24 cellular contexts compared by ENCODE assay signal in genomic region chr1:52352690-52353089, GRCh38. TPM values are rescaled to one million over a fixed set of nuclear protein-coding genes. Genes with fewer than 3 reads are reported as not detected.
DNase-seq lines count a peak whose midpoint lies in the region; ATAC-seq, FAIRE-seq and TF ChIP-seq lines count a peak whose summit lies in the region.
"Had no signal": no experiment of that assay in that cellular context is flagged by ENCODE, and none has a peak within 500 bp of the region (broad histone marks: within the 10 kb centered on the region; RNA-seq: fewer than 3 reads in every experiment).

No MANE protein-coding gene starts in this region.

- H3K27me3 ChIP-seq in GM12878 (replicated peaks in 1 of 2; ENCODE audit: control insufficient read depth in 2 of 2, insufficient read depth in 2 of 2, low read length in 1 of 2) (no peaks in the 10 kb centered on the region), tibial nerve (no peaks in the 10 kb centered on the region), colonic mucosa (no peaks in the 10 kb centered on the region)
- H3K27me3 ChIP-seq: tibial artery had no signal

- no peak for FAIRE-seq in GM12878 (lab: Jason Lieb, UNC)
- FAIRE-seq: GM18507 had no signal

- no peak overlapping the region for H2AFZ ChIP-seq in GM12878 (ENCODE audit: control insufficient read depth, low read depth, low read length)

- no peaks in the 10 kb centered on the region for H3K27me3 Mint-ChIP-seq in activated T-cell treated with anti-CD3 and anti-CD28 coated beads, Interleukin-2, amount 50 U/mL, for 72 hours (ENCODE audit: low read depth)
- no peaks in the 10 kb centered on the region for H3K27me3 Mint-ChIP-seq in nephron progenitor cell (ENCODE audit: low read depth, poor library complexity)
- H3K27me3 Mint-ChIP-seq: dendritic cell treated with granulocyte-macrophage colony-stimulating factor and Interleukin-4, amounts not matched to agents 40 ng/mL and 50 ng/mL, for 4 days had no signal

- no peak overlapping the region for H3K4me3 Mint-ChIP-seq in activated T-cell treated with anti-CD3 and anti-CD28 coated beads, Interleukin-2, amount 50 U/mL, for 72 hours
- H3K4me3 Mint-ChIP-seq in nephron progenitor cell: no peak overlapping the region
- H3K4me3 Mint-ChIP-seq: activated naive CD4-positive, alpha-beta T cell treated with anti-CD3 and anti-CD28 coated beads for 36 hours; dendritic cell treated with granulocyte-macrophage colony-stimulating factor and Interleukin-4, amounts not matched to agents 40 ng/mL and 50 ng/mL, for 4 days had no signal

- TF ChIP-seq RAD21 in GM12878 (IDR thresholded peaks at IDR 0.05; ENCODE audit: insufficient read depth, low read depth, low read length): no peak

- no peaks in the 10 kb centered on the region for H3K9me3 ChIP-seq in GM12878 (replicated peaks; ENCODE audit: control insufficient read depth, insufficient read depth, low read length)
- no peaks in the 10 kb centered on the region for H3K9me3 ChIP-seq in tibial nerve
- no peaks in the 10 kb centered on the region for H3K9me3 ChIP-seq in colonic mucosa
- H3K9me3 ChIP-seq: mucosa of descending colon, tibial artery had no signal

- no peaks in the 10 kb centered on the region for H3K9me3 Mint-ChIP-seq in activated T-cell treated with anti-CD3 and anti-CD28 coated beads, Interleukin-2, amount 50 U/mL, for 72 hours
- no peaks in the 10 kb centered on the region for H3K9me3 Mint-ChIP-seq in nephron progenitor cell
- H3K9me3 Mint-ChIP-seq: activated naive CD4-positive, alpha-beta T cell treated with anti-CD3 and anti-CD28 coated beads for 36 hours; dendritic cell treated with granulocyte-macrophage colony-stimulating factor and Interleukin-4, amounts not matched to agents 40 ng/mL and 50 ng/mL, for 4 days had no signal

- no peaks in the 10 kb centered on the region for H4K20me1 ChIP-seq in GM12878 (ENCODE audit: control insufficient read depth, insufficient read depth)

- TF ChIP-seq CTCF in GM12878 (IDR thresholded peaks at IDR 0.05 in 2 of 3, conservative IDR thresholded peaks at IDR 0.05 in 1 of 3; ENCODE audit: control insufficient read depth in 2 of 3, extremely low read depth in 1 of 3, insufficient read depth in 1 of 3, low read depth in 3 of 3, low read length in 3 of 3): no peak
- no peak for TF ChIP-seq CTCF in nephron progenitor cell (IDR thresholded peaks at IDR 0.05)
- TF ChIP-seq CTCF in tibial nerve (IDR thresholded peaks at IDR 0.05): no peak
- TF ChIP-seq CTCF in colonic mucosa (IDR thresholded peaks at IDR 0.05): no peak

- BruUV-seq in GM12878 (replicated peaks; lab: Mats Ljungman, UMichigan): no TSS peak

- TF ChIP-seq POLR2A in GM12878 (IDR thresholded peaks at IDR 0.05; ENCODE audit: low read depth, low read length) (peak; percentile 43), tibial nerve (IDR thresholded peaks at IDR 0.05) (no peak)

- H3K27ac ChIP-seq in GM12878 (ENCODE audit: control insufficient read depth, insufficient read depth) (no peak overlapping the region), tibial nerve (peak overlapping the region; percentile 64 to 90 (median 84)), colonic mucosa (no peak overlapping the region)
- H3K27ac ChIP-seq: tibial artery had no signal

- POLR2A ChIA-PET in GM12878 (lab: Charles Lee): no interaction called here

- H3K36me3 ChIP-seq in GM12878 (ENCODE audit: control insufficient read depth in 2 of 2, insufficient read depth in 2 of 2, low read length in 1 of 2) (peaks cover 24 to 34% of the 10 kb centered on the region in 2 experiments), tibial nerve (peaks cover 6 to 60% (median 27%) of the 10 kb centered on the region in 3 donors), colonic mucosa (peaks cover 35% of the 10 kb centered on the region)

- no peak for TF ChIP-seq EP300 in GM12878 (IDR thresholded peaks at IDR 0.05; ENCODE audit: borderline replicate concordance in 1 of 2, control insufficient read depth in 1 of 2, low read depth in 2 of 2, low read length in 2 of 2)
- TF ChIP-seq EP300 in tibial nerve (IDR thresholded peaks at IDR 0.05): no peak

- H3K4me3 ChIP-seq in GM12878 (no peak overlapping the region), tibial nerve (no peak overlapping the region), colonic mucosa (no peak overlapping the region)
- H3K4me3 ChIP-seq: mucosa of descending colon, tibial artery had no signal

- H3K4me2 ChIP-seq in GM12878 (ENCODE audit: control insufficient read depth, insufficient read depth): no peak overlapping the region

- peaks cover 7 to 17% of the 10 kb centered on the region in 2 donors for H3K36me3 Mint-ChIP-seq in activated T-cell treated with anti-CD3 and anti-CD28 coated beads, Interleukin-2, amount 50 U/mL, for 72 hours (ENCODE audit: insufficient read depth in 2 of 2)
- peaks cover 55% of the 10 kb centered on the region for H3K36me3 Mint-ChIP-seq in nephron progenitor cell (ENCODE audit: low read depth)

- DNase-seq in activated T-cell treated with anti-CD3 and anti-CD28 coated beads, Interleukin-2, amount 50 U/mL, for 72 hours: no peak
- no peak for DNase-seq in activated T-cell treated with anti-CD3 and anti-CD28 coated beads, Interleukin-2, amount 50 U/mL, for 48 hours
- DNase-seq in GM12878 (ENCODE audit: low read depth, low spot score) (no peak), nephron progenitor cell (no peak), tibial nerve (ENCODE audit: low spot score in 2 of 2) (no peak), NCI-H345 treated with DMSO at 0.1 percent for 48 hours (lab: John Stamatoyannopoulos, UW; ENCODE audit: unreplicated experiment) (no peak), colonic mucosa (no peak)
- DNase-seq: activated naive CD4-positive, alpha-beta T cell treated with anti-CD3 and anti-CD28 coated beads for 36 hours; activated T-cell treated with anti-CD3 and anti-CD28 coated beads, Interleukin-2, amount 50 U/mL, for 1 hour; AML-193; amygdala; GDM1; H7; islet precursor cell; left ventricle myocardium superior; mucosa of descending colon; NCI-H524 treated with DMSO at 0.1 percent for 48 hours; stimulated activated CD4-positive, alpha-beta T cell treated with anti-CD3 and anti-CD28 coated beads, Interleukin-2, amount 100 ng/mL, for 48 hours; stimulated activated naive CD4-positive, alpha-beta T cell; tibial artery had no signal

- H3K27ac Mint-ChIP-seq in activated T-cell treated with anti-CD3 and anti-CD28 coated beads, Interleukin-2, amount 50 U/mL, for 72 hours: peak overlapping the region; percentile 51
- H3K27ac Mint-ChIP-seq in nephron progenitor cell: peak overlapping the region; percentile 43
- H3K27ac Mint-ChIP-seq: activated naive CD4-positive, alpha-beta T cell treated with anti-CD3 and anti-CD28 coated beads for 36 hours; dendritic cell treated with granulocyte-macrophage colony-stimulating factor and Interleukin-4, amounts not matched to agents 40 ng/mL and 50 ng/mL, for 4 days had no signal

- intact Hi-C loops in GM12878 (cut with micrococcal nuclease; ENCODE audit: unreplicated experiment): no loop called here
- intact Hi-C loops in colonic mucosa (cut with DNase I): no loop called here

- H3K4me1 Mint-ChIP-seq in activated T-cell treated with anti-CD3 and anti-CD28 coated beads, Interleukin-2, amount 50 U/mL, for 72 hours (ENCODE audit: low read depth): no peaks in the 10 kb centered on the region
- H3K4me1 Mint-ChIP-seq in nephron progenitor cell: peaks cover 3% of the 10 kb centered on the region

- H3K4me1 ChIP-seq in GM12878 (ENCODE audit: control insufficient read depth, insufficient read depth, low read length) (no peaks in the 10 kb centered on the region), tibial nerve (peaks cover 0 to 11% (median 2%) of the 10 kb centered on the region in 4 donors), colonic mucosa (no peaks in the 10 kb centered on the region)
- H3K4me1 ChIP-seq: tibial artery had no signal

- H3K79me2 ChIP-seq in GM12878 (ENCODE audit: control insufficient read depth, insufficient read depth, low read length): no peaks in the 10 kb centered on the region

- RAD21 ChIA-PET in GM12878 (lab: Charles Lee; ENCODE audit: unreplicated experiment): no interaction called here

- CTCF ChIA-PET in GM12878 (lab: Yijun Ruan, JAX): no interaction called here

- peak; percentile 9 to 13 for ATAC-seq in activated T-cell treated with anti-CD3 and anti-CD28 coated beads, Interleukin-2, amount 50 U/mL, for 72 hours (replicated peaks in 1 of 2)
- ATAC-seq in GM12878 (no peak), GM18867 (IDR thresholded peaks at IDR 0.05; ENCODE audit: unreplicated experiment) (no peak)
- ATAC-seq: left ventricle myocardium superior, mucosa of descending colon, Panc1 had no signal

- WGBS in GM12878 (ENCODE audit: insufficient coverage, insufficient replicate concordance, low lambda C conversion rate, missing lambda C conversion rate): 93% methylated on average over 7 of the region's 7 CpGs
- 57 to 75% methylated on average over 7 of the region's 7 CpGs for WGBS in tibial nerve, 2 donors

- H3K9ac ChIP-seq in GM12878 (ENCODE audit: control insufficient read depth, insufficient read depth, low read length) (no peak overlapping the region), colonic mucosa (ENCODE audit: low read depth in 2 of 2, low read length in 2 of 2) (no peak overlapping the region)

- SMC1A ChIA-PET in GM12878 (lab: Charles Lee; ENCODE audit: uncharacterized antibody, unreplicated experiment): no interaction called here

- in situ Hi-C loops in GM12878 (cut with MboI): no loop called here

RNA-seq across cellular contexts. Expression of gene CC2D1B, which starts 13.3 kb away (rescaled TPM):
- total RNA-seq in activated T-cell treated with anti-CD3 and anti-CD28 coated beads, Interleukin-2, amount 50 U/mL, for 72 hours: 10 to 100 TPM; 32.7 to 33.1 TPM
- 41.1 and 41.7 TPM in 2 replicates for total RNA-seq in GM12878 (2013; cell fraction: nucleolus; rRNA removed)
- total RNA-seq in GM12878 (2014; rRNA removed): 20.2 and 21.1 TPM in 2 replicates
- 11.7 and 13.9 TPM in 2 replicates for total RNA-seq in GM12878 (2014; rRNA removed; fragmentation: Illumina TruSeq; extraction: Trizol)
- total RNA-seq in GM12878 (2021): 25.1 and 29.4 TPM in 2 replicates
- polyA plus RNA-seq in GM12878 (2011; ENCODE audit: low read depth): 6.2 TPM
- 4.6 and 8.9 TPM in 2 replicates for polyA plus RNA-seq in GM12878 (2011; rRNA removed)
- 7.4 and 9.5 TPM in 2 replicates for polyA plus RNA-seq in GM12878 (2011; cell fraction: cytosol; rRNA removed)
- 42.5 and 49.3 TPM in 2 replicates for polyA plus RNA-seq in GM12878 (2011; cell fraction: nucleus; rRNA removed)
- 12.9 and 15.0 TPM in 2 replicates for polyA plus RNA-seq in GM12878 (2012)
- polyA plus RNA-seq in GM12878 (2014; fragmentation: Illumina TruSeq; extraction: Trizol): 14.4 and 15.2 TPM in 2 replicates
- 1 to 10 TPM in 1 of 2 experiments, under 1 TPM in 1; 0.90 to 2.2 TPM for polyA plus RNA-seq in GM12878 (2014; fragmentation: Nextera tagmentation; extraction: Ambion mirVana)
- 19.6 and 21.0 TPM in 2 replicates for polyA plus RNA-seq in GM12878 (2014; rRNA removed)
- 10 to 100 TPM; 14.6 to 18.8 TPM for polyA plus RNA-seq in GM12878 (2016; fragmentation: Nextera tagmentation; extraction: Ambion mirVana)
- 8.3 and 14.3 TPM in 2 replicates for polyA minus RNA-seq in GM12878 (2011; rRNA and poly(A)+ RNA removed)
- polyA minus RNA-seq in GM12878 (2011; cell fraction: cytosol; rRNA and poly(A)+ RNA removed): 8.8 and 11.2 TPM in 2 replicates
- polyA minus RNA-seq in GM12878 (2011; cell fraction: nucleus; rRNA and poly(A)+ RNA removed): 24.3 and 37.3 TPM in 2 replicates
- total RNA-seq in tibial nerve: 10 to 100 TPM; 44.0 to 63.5 (median 57.1) TPM
- 10 to 100 TPM; 25.2 to 27.3 TPM for total RNA-seq in colonic mucosa

RNA-seq across cellular contexts. Expression of gene ORC1, which starts 51.5 kb away (rescaled TPM):
- total RNA-seq in activated T-cell treated with anti-CD3 and anti-CD28 coated beads, Interleukin-2, amount 50 U/mL, for 72 hours: 10 to 100 TPM; 37.1 to 43.5 TPM
- 11.0 and 11.8 TPM in 2 replicates for total RNA-seq in GM12878 (2013; cell fraction: nucleolus; rRNA removed)
- total RNA-seq in GM12878 (2014; rRNA removed): 32.1 and 33.3 TPM in 2 replicates
- 30.2 and 31.2 TPM in 2 replicates for total RNA-seq in GM12878 (2014; rRNA removed; fragmentation: Illumina TruSeq; extraction: Trizol)
- total RNA-seq in GM12878 (2021): 24.5 and 27.2 TPM in 2 replicates
- 9.5 TPM for polyA plus RNA-seq in GM12878 (2011; ENCODE audit: low read depth)
- 27.6 and 31.6 TPM in 2 replicates for polyA plus RNA-seq in GM12878 (2011; rRNA removed)
- polyA plus RNA-seq in GM12878 (2011; cell fraction: cytosol; rRNA removed): 30.2 and 35.2 TPM in 2 replicates
- 23.2 and 31.7 TPM in 2 replicates for polyA plus RNA-seq in GM12878 (2011; cell fraction: nucleus; rRNA removed)
- 10.0 and 13.6 TPM in 2 replicates for polyA plus RNA-seq in GM12878 (2012)
- polyA plus RNA-seq in GM12878 (2014; fragmentation: Illumina TruSeq; extraction: Trizol): 30.1 and 34.6 TPM in 2 replicates
- polyA plus RNA-seq in GM12878 (2014; fragmentation: Nextera tagmentation; extraction: Ambion mirVana): 10 to 100 TPM in 1 of 2 experiments, 1 to 10 TPM in 1; 7.7 to 10.3 TPM
- polyA plus RNA-seq in GM12878 (2014; rRNA removed): 26.9 and 28.3 TPM in 2 replicates
- polyA plus RNA-seq in GM12878 (2016; fragmentation: Nextera tagmentation; extraction: Ambion mirVana): 10 to 100 TPM; 26.7 to 29.0 TPM
- 32.9 and 40.0 TPM in 2 replicates for polyA minus RNA-seq in GM12878 (2011; rRNA and poly(A)+ RNA removed)
- 14.3 and 17.8 TPM in 2 replicates for polyA minus RNA-seq in GM12878 (2011; cell fraction: cytosol; rRNA and poly(A)+ RNA removed)
- polyA minus RNA-seq in GM12878 (2011; cell fraction: nucleus; rRNA and poly(A)+ RNA removed): 9.8 and 16.8 TPM in 2 replicates
- under 1 TPM; 0.22 to 0.84 (median 0.35) TPM for total RNA-seq in tibial nerve
- total RNA-seq in colonic mucosa: 10 to 100 TPM in 1 of 2 donors, 1 to 10 TPM in 1; 4.9 to 19.6 TPM

RNA-seq across cellular contexts. Expression of gene PRPF38A, which starts 51.7 kb away (rescaled TPM):
- total RNA-seq in activated T-cell treated with anti-CD3 and anti-CD28 coated beads, Interleukin-2, amount 50 U/mL, for 72 hours: 10 to 100 TPM; 80.5 to 91.8 TPM
- 54.6 and 59.8 TPM in 2 replicates for total RNA-seq in GM12878 (2013; cell fraction: nucleolus; rRNA removed)
- total RNA-seq in GM12878 (2014; rRNA removed) (31.6 and 33.7 TPM in 2 replicates), GM12878 (2014; rRNA removed; fragmentation: Illumina TruSeq; extraction: Trizol) (32.5 and 34.8 TPM in 2 replicates), GM12878 (2021) (73.4 and 78.5 TPM in 2 replicates), tibial nerve (10 to 100 TPM; 10.0 to 21.4 (median 14.4) TPM), colonic mucosa (10 to 100 TPM; 56.7 to 61.4 TPM)
- 28.1 TPM for polyA plus RNA-seq in GM12878 (2011; ENCODE audit: low read depth)
- polyA plus RNA-seq in GM12878 (2011; rRNA removed) (59.5 and 75.6 TPM in 2 replicates), GM12878 (2014; fragmentation: Illumina TruSeq; extraction: Trizol) (56.3 and 76.8 TPM in 2 replicates), GM12878 (2014; fragmentation: Nextera tagmentation; extraction: Ambion mirVana) (100 to 1,000 TPM in 1 of 2 experiments, 10 to 100 TPM in 1; 86.8 to 104 TPM), GM12878 (2014; rRNA removed) (33.4 and 33.5 TPM in 2 replicates), GM12878 (2016; fragmentation: Nextera tagmentation; extraction: Ambion mirVana) (100 to 1,000 TPM; 104 to 117 TPM)
- polyA plus RNA-seq in GM12878 (2011; cell fraction: cytosol; rRNA removed): 39.2 and 42.7 TPM in 2 replicates
- 75.2 and 75.8 TPM in 2 replicates for polyA plus RNA-seq in GM12878 (2011; cell fraction: nucleus; rRNA removed)
- polyA plus RNA-seq in GM12878 (2012): 42.2 and 47.8 TPM in 2 replicates
- 62.3 and 88.9 TPM in 2 replicates for polyA minus RNA-seq in GM12878 (2011; rRNA and poly(A)+ RNA removed)
- 10.8 and 18.6 TPM in 2 replicates for polyA minus RNA-seq in GM12878 (2011; cell fraction: cytosol; rRNA and poly(A)+ RNA removed)
- polyA minus RNA-seq in GM12878 (2011; cell fraction: nucleus; rRNA and poly(A)+ RNA removed): 40.9 and 62.1 TPM in 2 replicates

Comparison
In these comparisons a context has a peak if more than half of its experiments do, and no peak if none do; other contexts are left out.
1. ATAC-seq: peak in activated T-cell treated with anti-CD3 and anti-CD28 coated beads, Interleukin-2, amount 50 U/mL, for 72 hours (2 of 2); none in GM12878 (single experiment) and GM18867 (single experiment).
2. H3K27ac ChIP-seq: peak in tibial nerve (4 of 4); none in GM12878 (single experiment) and colonic mucosa (single experiment).